2 cellular contexts compared by ENCODE assay signal in the genomic region with DNA sequence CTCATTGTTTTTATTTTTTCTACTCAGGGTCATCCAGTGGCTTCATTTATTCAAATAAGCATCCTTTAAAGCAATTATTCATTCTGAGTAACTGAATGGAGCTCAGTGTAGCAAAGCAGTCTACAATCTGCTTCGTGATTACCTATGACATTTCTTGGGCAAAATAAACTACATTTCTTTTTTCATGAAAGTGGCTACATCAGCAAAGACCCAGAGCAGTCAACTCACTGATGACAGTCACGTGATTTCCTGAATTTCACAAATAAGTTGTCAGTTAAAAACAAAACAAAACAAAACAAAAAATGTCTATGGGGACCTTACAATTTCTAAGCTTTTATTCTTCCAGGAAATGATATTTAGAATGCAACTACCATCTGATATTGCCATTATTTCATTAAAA.
TF ChIP-seq lines count a peak whose summit lies in the region.

No MANE protein-coding gene starts in this region.

TF ChIP-seq in HepG2, 621 proteins besides CTCF, POLR2A, EP300 and RAD21:
- TF ChIP-seq RAD51 (IDR thresholded peaks at IDR 0.05; ENCODE audit: borderline replicate concordance), result peak; percentile 60; the same call in 1 of the 2 replicates
- TF ChIP-seq CENPX (CRISPR knock-in tag; IDR thresholded peaks at IDR 0.05), result no peak
TF ChIP-seq in HepG2: peak in this region for 1.

TF ChIP-seq in K562, 482 proteins besides CTCF, POLR2A, EP300 and RAD21:
- TF ChIP-seq, protein P1, sequence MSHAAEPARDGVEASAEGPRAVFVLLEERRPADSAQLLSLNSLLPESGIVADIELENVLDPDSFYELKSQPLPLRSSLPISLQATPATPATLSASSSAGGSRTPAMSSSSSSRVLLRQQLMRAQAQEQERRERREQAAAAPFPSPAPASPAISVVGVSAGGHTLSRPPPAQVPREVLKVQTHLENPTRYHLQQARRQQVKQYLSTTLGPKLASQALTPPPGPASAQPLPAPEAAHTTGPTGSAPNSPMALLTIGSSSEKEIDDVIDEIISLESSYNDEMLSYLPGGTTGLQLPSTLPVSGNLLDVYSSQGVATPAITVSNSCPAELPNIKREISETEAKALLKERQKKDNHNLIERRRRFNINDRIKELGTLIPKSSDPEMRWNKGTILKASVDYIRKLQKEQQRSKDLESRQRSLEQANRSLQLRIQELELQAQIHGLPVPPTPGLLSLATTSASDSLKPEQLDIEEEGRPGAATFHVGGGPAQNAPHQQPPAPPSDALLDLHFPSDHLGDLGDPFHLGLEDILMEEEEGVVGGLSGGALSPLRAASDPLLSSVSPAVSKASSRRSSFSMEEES (CRISPR knock-in tag; IDR thresholded peaks at IDR 0.05), result peak; percentile 77
- no peak for TF ChIP-seq TAF7 (tag; IDR thresholded peaks at IDR 0.05)
